8 cellular contexts compared by ENCODE assay signal in genomic region chr22:29387921-29388758, GRCh38. TPM values are rescaled to one million over a fixed set of nuclear protein-coding genes. Genes with fewer than 3 reads are reported as not detected.
DNase-seq lines count a peak whose midpoint lies in the region; ATAC-seq, FAIRE-seq and TF ChIP-seq lines count a peak whose summit lies in the region.

Gene AP1B1, minus strand, starts transcription at chr22:29388570. Its CDS starts 21,327 bp downstream, at chr22:29367243.

- intact Hi-C loops in mammary epithelial cell (cut with micrococcal nuclease), result loop anchor here (2.0 kb wide), 1 partner anchor 81 kb away; the partner anchor contains the start of gene GAS2L1

- H3K9me3 ChIP-seq in mammary epithelial cell (replicated peaks; ENCODE audit: insufficient read depth, low read length), result no peaks in the 10 kb centered on the region
- H3K9me3 ChIP-seq in iPS-20b (ENCODE audit: insufficient read depth, low read depth, low read length), result no peaks in the 10 kb centered on the region
- H3K9me3 ChIP-seq in small intestine (ENCODE audit: control insufficient read depth, low read depth), result no peaks in the 10 kb centered on the region

- no peak for TF ChIP-seq CTCF in WI38 (IDR thresholded peaks at IDR 0.05; ENCODE audit: low read depth, low read length)
- TF ChIP-seq CTCF in mammary epithelial cell (conservative IDR thresholded peaks at IDR 0.05 in 1 of 2, IDR thresholded peaks at IDR 0.05 in 1 of 2; ENCODE audit: extremely low read depth in 1 of 2, insufficient read depth in 1 of 2, low read depth in 1 of 2, low read length in 2 of 2), result no peak

- H4K20me1 ChIP-seq in mammary epithelial cell (ENCODE audit: insufficient read depth, low read length), result no peaks in the 10 kb centered on the region

- peak; percentile 95 for DNase-seq in ACHN
- DNase-seq in NCI-H2227 treated with DMSO at 0.1 percent for 48 hours (lab: John Stamatoyannopoulos, UW), result peak; percentile 82
- peak; percentile 88 for DNase-seq in mammary epithelial cell
- peak; percentile 97 for DNase-seq in small intestine

- H3K79me2 ChIP-seq in mammary epithelial cell (ENCODE audit: insufficient read depth, low read length), result peaks cover 49% of the 10 kb centered on the region

- H3K4me1 ChIP-seq in mammary epithelial cell (ENCODE audit: insufficient read depth, low read length) (peaks cover 5% of the 10 kb centered on the region), iPS-20b (ENCODE audit: insufficient read depth, low read length) (peaks cover 3% of the 10 kb centered on the region; the same call in 1 of the 2 replicates), small intestine (ENCODE audit: control insufficient read depth in 2 of 2, insufficient read depth in 1 of 2, low read depth in 1 of 2, low read length in 1 of 2) (peaks cover 4 to 14% of the 10 kb centered on the region in 2 donors)

- no peak for FAIRE-seq in small intestine (lab: Jason Lieb, UNC)

- peak within 1 kb of the TSS; percentile 98 for H2AFZ ChIP-seq in mammary epithelial cell (ENCODE audit: low read depth, low read length)

- ATAC-seq in GM18907 (IDR thresholded peaks at IDR 0.05; ENCODE audit: unreplicated experiment) (peak; percentile 86), HG03159 (IDR thresholded peaks at IDR 0.05; ENCODE audit: unreplicated experiment) (peak; percentile 66)

- no peaks in the 10 kb centered on the region for H3K27me3 ChIP-seq in mammary epithelial cell (ENCODE audit: insufficient read depth, low read length)
- no peaks in the 10 kb centered on the region for H3K27me3 ChIP-seq in iPS-20b (ENCODE audit: insufficient read depth, low read length)
- H3K27me3 ChIP-seq in small intestine (ENCODE audit: control insufficient read depth in 2 of 2, insufficient read depth in 2 of 2, low read length in 2 of 2), result no peaks in the 10 kb centered on the region

- BruUV-seq in mammary epithelial cell (replicated peaks; lab: Mats Ljungman, UMichigan), result TSS peak; percentile 41

- CTCF ChIA-PET in mammary epithelial cell (lab: Charles Lee; ENCODE audit: low non-redundant PET), result no interaction called here

- dilution Hi-C loops in mammary epithelial cell (cut with HindIII; ENCODE audit: low sequenced_read_pairs), result no loop called here

- in situ Hi-C loops in ACHN (cut with HindIII; ENCODE audit: low pct_ligation_motif_present, low pct_unique_long_range_greater_than_20kb, low sequenced_read_pairs) (no loop called here), mammary epithelial cell (cut with MboI; ENCODE audit: low sequenced_read_pairs in 2 of 2) (loop anchor here in 1 of 2 donors (25.0 kb wide), 1 partner anchor 699 kb away; the partner anchor contains the start of gene HORMAD2)

- 3% methylated on average over 12 of the region's 68 CpGs for WGBS in mammary epithelial cell (ENCODE audit: low coverage, missing lambda C conversion rate)
- WGBS in small intestine, 3 donors, result 0% methylated on average over 60 to 68 of the region's 68 CpGs

- H3K9ac ChIP-seq in mammary epithelial cell (ENCODE audit: insufficient read depth, low read length) (peak within 1 kb of the TSS; percentile 69), iPS-20b (ENCODE audit: low read depth, low read length) (peak within 1 kb of the TSS; percentile 84)

- H3K36me3 ChIP-seq in mammary epithelial cell (ENCODE audit: insufficient read depth, low read length) (no peaks in the 10 kb centered on the region), iPS-20b (ENCODE audit: insufficient read depth, low read depth, low read length) (peaks cover 13% of the 10 kb centered on the region), small intestine (ENCODE audit: control insufficient read depth in 2 of 2, insufficient read depth in 2 of 2, low read length in 2 of 2) (no peaks in the 10 kb centered on the region)

- H3K4me3 ChIP-seq in WI38 (ENCODE audit: low read depth, low read length) (peak within 1 kb of the TSS; percentile 84), mammary epithelial cell (replicated peaks in 1 of 3; ENCODE audit: insufficient read depth in 1 of 3, low read depth in 2 of 3, low read length in 3 of 3) (peak within 1 kb of the TSS; percentile 77 to 90 (median 84)), iPS-20b (ENCODE audit: low read length) (peak within 1 kb of the TSS; percentile 93), small intestine (ENCODE audit: low read depth in 1 of 2, low read length in 2 of 2) (peak within 1 kb of the TSS; percentile 73 to 88)

- H3K27ac ChIP-seq in mammary epithelial cell (ENCODE audit: insufficient read depth, low read depth, low read length) (peak within 1 kb of the TSS; percentile 46), iPS-20b (ENCODE audit: low read length) (peak within 1 kb of the TSS; percentile 32), small intestine (ENCODE audit: low read depth in 1 of 2, low read length in 1 of 2) (peak within 1 kb of the TSS; percentile 73 to 74)

- H3K4me2 ChIP-seq in mammary epithelial cell (ENCODE audit: insufficient read depth, low read depth, low read length), result peak within 1 kb of the TSS; percentile 85

RNA-seq across cellular contexts. Expression of gene AP1B1, which starts in this region (rescaled TPM):
- total RNA-seq in mammary epithelial cell, result 10 to 100 TPM; 68.8 to 87.5 TPM
- 94.0 TPM for polyA plus RNA-seq in mammary epithelial cell
- polyA minus RNA-seq in mammary epithelial cell, result 285 TPM
- polyA plus RNA-seq in small intestine, result 10 to 100 TPM; 51.6 to 61.6 (median 55.0) TPM

Comparison
In these comparisons a context has a peak if more than half of its experiments do, and no peak if none do; other contexts are left out.
1. Peak in every context shown above with its lines: DNase-seq, ATAC-seq, H3K4me3 ChIP-seq and H3K27ac ChIP-seq.